7 cellular contexts compared by ENCODE assay signal in the genomic region with DNA sequence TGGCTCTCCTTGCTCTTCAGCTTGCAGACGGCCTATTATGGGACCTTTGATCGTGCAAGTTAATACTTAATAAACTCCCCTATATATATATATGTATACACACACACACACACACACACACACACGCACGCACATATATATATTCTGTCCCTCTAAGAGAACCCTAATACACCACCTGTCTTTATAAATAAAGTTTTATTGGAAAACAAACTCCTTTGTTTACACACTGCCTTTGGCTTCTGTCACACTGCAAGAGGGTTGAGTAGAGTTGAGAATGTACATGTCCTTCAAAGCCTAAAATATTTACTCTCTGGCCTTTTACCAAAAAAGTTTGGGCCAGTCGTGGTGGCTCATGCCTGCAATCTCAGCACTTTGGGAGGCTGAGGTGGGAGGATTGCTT. TPM values are rescaled to one million over a fixed set of nuclear protein-coding genes. Genes with fewer than 3 reads are reported as not detected.
"Had no signal": no experiment of that assay in that cellular context is flagged by ENCODE, and none has a peak within 500 bp of the region (broad histone marks: within the 10 kb centered on the region; RNA-seq: fewer than 3 reads in every experiment).

No MANE protein-coding gene starts in this region.

- H3K27ac ChIP-seq: HL-60, KMS-11 had no signal

- DNase-seq: IMR-90, KBM-7, KG1 had no signal

- H3K4me2 ChIP-seq: KMS-11 had no signal

- FAIRE-seq: HTR-8/SVneo had no signal

- H3K9ac ChIP-seq: KMS-11 had no signal

RNA-seq across cellular contexts. Expression of a gene that starts 26.2 kb away (rescaled TPM):
- polyA plus RNA-seq: IgD-negative memory B cell had no signal
